ENCODE assay signal across 11 cellular contexts in the genomic region with DNA sequence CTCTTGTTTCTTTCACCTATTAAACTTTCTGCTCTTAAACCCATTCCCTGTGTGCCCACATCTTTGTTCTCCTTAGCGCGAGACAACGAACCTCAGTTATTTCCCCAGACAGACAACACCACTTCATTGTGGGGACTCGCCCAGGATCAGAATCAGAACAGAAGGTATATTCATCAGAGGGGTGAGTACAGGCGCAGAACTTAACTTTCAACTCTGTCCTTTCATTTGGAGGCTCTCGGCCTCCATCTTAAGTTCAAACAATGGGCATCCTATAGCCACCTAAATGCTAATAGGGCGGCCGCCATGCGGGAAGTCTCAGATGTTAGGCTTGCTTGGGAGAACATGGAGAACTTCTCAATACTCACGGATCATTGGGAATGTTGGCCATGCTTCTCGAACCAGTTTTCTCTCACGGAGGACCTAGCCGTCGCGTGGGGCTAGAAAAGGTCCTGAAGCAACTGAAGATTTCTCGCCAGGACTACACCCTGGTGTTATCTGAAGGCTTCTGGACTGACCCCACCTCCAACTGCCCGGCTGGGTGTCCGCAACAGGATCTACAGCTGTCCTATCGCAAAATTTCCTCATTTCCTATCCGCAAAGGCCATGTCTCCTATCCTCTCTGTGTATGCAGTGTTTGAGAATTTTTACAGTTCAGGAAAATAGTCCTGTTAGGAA. TPM values are rescaled to one million over a fixed set of nuclear protein-coding genes. Genes with fewer than 3 reads are reported as not detected.
DNase-seq lines count a peak whose midpoint lies in the region; ATAC-seq and TF ChIP-seq lines count a peak whose summit lies in the region.
"Had no signal": no experiment of that assay in that cellular context is flagged by ENCODE, and none has a peak within 500 bp of the region (broad histone marks: within the 10 kb centered on the region; RNA-seq: fewer than 3 reads in every experiment).

No MANE protein-coding gene starts in this region.

- H3K9me3 ChIP-seq in lung (ENCODE audit: control insufficient read depth in 2 of 2, insufficient read depth in 1 of 2, low read length in 1 of 2): no peaks in the 10 kb centered on the region

- H3K36me3 ChIP-seq in lung (ENCODE audit: control insufficient read depth in 2 of 2, insufficient read depth in 2 of 2, low read length in 2 of 2): no peaks in the 10 kb centered on the region

- TF ChIP-seq CTCF in dorsolateral prefrontal cortex (IDR thresholded peaks at IDR 0.05 in 54 of 56, conservative IDR thresholded peaks at IDR 0.05 in 2 of 56; ENCODE audit: low read depth in 1 of 56, partially characterized antibody in 56 of 56) (no peak), lung (IDR thresholded peaks at IDR 0.05; ENCODE audit: control extremely low read depth, extremely low read depth) (no peak)

- H3K27ac ChIP-seq in dorsolateral prefrontal cortex: no peak overlapping the region
- no peak overlapping the region for H3K27ac ChIP-seq in lung (ENCODE audit: low read depth in 1 of 2, low read length in 1 of 2)
- H3K27ac ChIP-seq: HL-60 had no signal

- 73 to 81% methylated on average over 20 of the region's 20 CpGs for WGBS in lung, 2 donors

- H3K4me3 ChIP-seq in dorsolateral prefrontal cortex: peak overlapping the region in 39 of 59 donors; percentile 4 to 54 (median 32)
- no peak overlapping the region for H3K4me3 ChIP-seq in lung

- intact Hi-C loops in dorsolateral prefrontal cortex (cut with DNase I): no loop called here

- no peaks in the 10 kb centered on the region for H3K27me3 ChIP-seq in dorsolateral prefrontal cortex
- H3K27me3 ChIP-seq in lung (ENCODE audit: control insufficient read depth, insufficient read depth): no peaks in the 10 kb centered on the region

- DNase-seq in NCI-H146 treated with DMSO at 0.1 percent for 48 hours (lab: John Stamatoyannopoulos, UW; ENCODE audit: unreplicated experiment): peak; percentile 38
- no peak for DNase-seq in dorsolateral prefrontal cortex
- no peak for DNase-seq in lung (ENCODE audit: low spot score)
- no peak for DNase-seq in midbrain (lab: John Stamatoyannopoulos, UW)
- DNase-seq in UCSD-AML1 (lab: John Stamatoyannopoulos, UW; ENCODE audit: unreplicated experiment): no peak
- no peak for DNase-seq in NCI-H2196 treated with DMSO at 0.1 percent for 48 hours (lab: John Stamatoyannopoulos, UW; ENCODE audit: unreplicated experiment)
- DNase-seq: kidney had no signal

- ATAC-seq in GM18907 (IDR thresholded peaks at IDR 0.05; ENCODE audit: unreplicated experiment) (peak; percentile 13), lung (ENCODE audit: insufficient read depth, low FRiP score) (peak; percentile 24), HG02885 (IDR thresholded peaks at IDR 0.05; ENCODE audit: poor library complexity, unreplicated experiment) (no peak)

- H3K4me1 ChIP-seq in lung (ENCODE audit: control insufficient read depth in 2 of 2, insufficient read depth in 2 of 2, low read length in 2 of 2): no peaks in the 10 kb centered on the region

RNA-seq across cellular contexts. Expression of a gene that starts 13.4 kb away (rescaled TPM):
- total RNA-seq in dorsolateral prefrontal cortex (10 to 100 TPM in 39 of 120 experiments, 1 to 10 TPM in 81; 4.1 to 13.5 (median 9.1) TPM), lung (1 to 10 TPM; 1.6 to 2.4 TPM)
- 1 to 10 TPM; 1.5 to 2.6 TPM for polyA plus RNA-seq in lung

RNA-seq across cellular contexts. Expression of a gene that starts 29.0 kb away (rescaled TPM):
- total RNA-seq in dorsolateral prefrontal cortex: 10 to 100 TPM in 20 of 120 experiments, 1 to 10 TPM in 100; 3.9 to 13.9 (median 7.6) TPM
- total RNA-seq in lung: 10 to 100 TPM in 1 of 2 donors, 1 to 10 TPM in 1; 6.9 to 11.3 TPM
- 10 to 100 TPM; 10.2 to 15.7 TPM for polyA plus RNA-seq in lung

RNA-seq across cellular contexts. Expression of a gene that starts 30.3 kb away (rescaled TPM):
- total RNA-seq in dorsolateral prefrontal cortex (10 to 100 TPM; 15.1 to 53.1 (median 36.7) TPM), lung (under 1 TPM; 0.14 to 0.18 TPM)
- under 1 TPM; 0.16 to 0.37 TPM for polyA plus RNA-seq in lung
- total RNA-seq: dermis blood vessel endothelial cell had no signal

RNA-seq across cellular contexts. Expression of a gene that starts 40.9 kb away (rescaled TPM):
- total RNA-seq in dorsolateral prefrontal cortex (not detected), lung (not detected)
- polyA plus RNA-seq in lung: not detected
- total RNA-seq: dermis blood vessel endothelial cell, kidney had no signal

Comparison
In these comparisons a context has a peak if more than half of its experiments do, and no peak if none do; other contexts are left out.
1. RNA of a gene that starts 30.3 kb away (total RNA-seq): 15.1 to 53.1 TPM in dorsolateral prefrontal cortex; 0.14 to 0.18 TPM in lung; every median in the first group is over 10 times any median in the second.